Comparison of ENCODE assay signal across 2 cellular contexts in genomic region chr10:93075369-93076221, GRCh38.
TF ChIP-seq lines count a peak whose summit lies in the region.

No MANE protein-coding gene starts in this region.

TF ChIP-seq in IMR-90, 13 proteins besides CTCF, POLR2A, EP300 and RAD21:
- TF ChIP-seq MXI1 (IDR thresholded peaks at IDR 0.05; ENCODE audit: borderline replicate concordance, low read depth, low read length): no peak
- TF ChIP-seq MAFK (IDR thresholded peaks at IDR 0.05; ENCODE audit: low read depth, low read length): no peak
- no peak for TF ChIP-seq RFX5 (IDR thresholded peaks at IDR 0.05; ENCODE audit: low read depth, low read length)
- TF ChIP-seq ELK1 (IDR thresholded peaks at IDR 0.05; ENCODE audit: borderline replicate concordance, low read depth, low read length): no peak
- no peak for TF ChIP-seq CEBPB (IDR thresholded peaks at IDR 0.05; ENCODE audit: low read depth, low read length)
- TF ChIP-seq CHD1 (IDR thresholded peaks at IDR 0.05; ENCODE audit: low read depth, low read length): no peak
- no peak for TF ChIP-seq NFE2L2 (IDR thresholded peaks at IDR 0.05; ENCODE audit: low read depth, low read length)
- TF ChIP-seq SMC3 (IDR thresholded peaks at IDR 0.05; ENCODE audit: low read depth, low read length): no peak
- TF ChIP-seq MAZ (IDR thresholded peaks at IDR 0.05; ENCODE audit: borderline replicate concordance, low read depth, low read length): no peak
- TF ChIP-seq BHLHE40 (IDR thresholded peaks at IDR 0.05; ENCODE audit: low read depth, low read length): no peak
- TF ChIP-seq RCOR1 (IDR thresholded peaks at IDR 0.05; ENCODE audit: insufficient replicate concordance, low read length): no peak
- TF ChIP-seq USF2 (IDR thresholded peaks at IDR 0.05; ENCODE audit: low read depth, low read length): no peak

TF ChIP-seq in endothelial cell of umbilical vein, 7 proteins besides CTCF, POLR2A, EP300 and RAD21:
- TF ChIP-seq EZH2 (IDR thresholded peaks at IDR 0.05; ENCODE audit: borderline replicate concordance, low read depth, low read length, severe bottlenecking) (peak; percentile 63), MYC (IDR thresholded peaks at IDR 0.05; ENCODE audit: low read depth, low read length) (no peak), FOS (IDR thresholded peaks at IDR 0.05; ENCODE audit: borderline replicate concordance, insufficient read depth, low read length) (no peak), POLR2AphosphoS5 (IDR thresholded peaks at IDR 0.05; ENCODE audit: insufficient read depth, low read depth, low read length) (no peak), GATA2 (IDR thresholded peaks at IDR 0.05; ENCODE audit: insufficient read depth, insufficient read length, low read depth, low read length) (no peak), JUN (IDR thresholded peaks at IDR 0.05; ENCODE audit: borderline replicate concordance, insufficient read depth, insufficient read length, low read depth) (no peak)
TF ChIP-seq in endothelial cell of umbilical vein: peak in this region for 1.
